ENCODE assay signal across 17 cellular contexts in genomic region chr14:23093104-23093503, GRCh38. TPM values are rescaled to one million over a fixed set of nuclear protein-coding genes. Genes with fewer than 3 reads are reported as not detected.
DNase-seq lines count a peak whose midpoint lies in the region; TF ChIP-seq lines count a peak whose summit lies in the region.
"Had no signal": no experiment of that assay in that cellular context is flagged by ENCODE, and none has a peak within 500 bp of the region (broad histone marks: within the 10 kb centered on the region; RNA-seq: fewer than 3 reads in every experiment).

No MANE protein-coding gene starts in this region.

- no TSS peak for BruUV-seq in OCI-LY7 (replicated peaks; lab: Mats Ljungman, UMichigan)

- H3K9me3 Mint-ChIP-seq in activated T-cell treated with anti-CD3 and anti-CD28 coated beads, Interleukin-2, amount 50 U/mL, for 24 hours: no peaks in the 10 kb centered on the region

- H3K4me3 ChIP-seq in OCI-LY7 (ENCODE audit: low read depth, low read length, poor library complexity, severe bottlenecking) (peak overlapping the region; percentile 92), fibroblast of pulmonary artery (replicated peaks; ENCODE audit: low read depth, low read length) (peak overlapping the region; percentile 70), smooth muscle cell (peak overlapping the region; percentile 82)

- H3K4me2 ChIP-seq in OCI-LY7 (ENCODE audit: low read length) (peak overlapping the region; percentile 94), smooth muscle cell (peak overlapping the region; percentile 90)

- H3K4me1 Mint-ChIP-seq in activated T-cell treated with anti-CD3 and anti-CD28 coated beads, Interleukin-2, amount 50 U/mL, for 24 hours (ENCODE audit: low read depth): peaks cover 55% of the 10 kb centered on the region

- peak overlapping the region; percentile 78 for H3K27ac Mint-ChIP-seq in activated T-cell treated with anti-CD3 and anti-CD28 coated beads, Interleukin-2, amount 50 U/mL, for 24 hours

- no peaks in the 10 kb centered on the region for H3K27me3 ChIP-seq in smooth muscle cell (ENCODE audit: low read depth)
- H3K27me3 ChIP-seq: colonic mucosa, tibial nerve had no signal

- TF ChIP-seq CTCF in OCI-LY7 (conservative IDR thresholded peaks at IDR 0.05; ENCODE audit: low read length) (no peak), fibroblast of pulmonary artery (IDR thresholded peaks at IDR 0.05; ENCODE audit: low read length, missing control alignments) (no peak), smooth muscle cell (IDR thresholded peaks at IDR 0.05; ENCODE audit: borderline replicate concordance, insufficient read depth, poor library complexity, severe bottlenecking) (no peak)

- CTCF ChIA-PET in OCI-LY7 (lab: Charles Lee; ENCODE audit: unreplicated experiment): no interaction called here

- H3K36me3 ChIP-seq in OCI-LY7 (ENCODE audit: insufficient read depth, low read length) (peaks cover 68% of the 10 kb centered on the region), smooth muscle cell (ENCODE audit: low read depth) (peaks cover 20% of the 10 kb centered on the region)

- POLR2A ChIA-PET in OCI-LY7 (lab: Charles Lee): interaction anchor here (0.8 to 1.7 kb wide), 4 partner anchors 12 to 26 kb away, joined by 4 to 8 read pairs (median 4); partner anchors contain the start of gene CEBPE

- H3F3A ChIP-seq in smooth muscle cell (ENCODE audit: low read depth): peaks cover 4% of the 10 kb centered on the region

- no peaks in the 10 kb centered on the region for H3K9me2 ChIP-seq in OCI-LY7 (ENCODE audit: insufficient read depth, low read length)

- no peak overlapping the region for H3K4me3 Mint-ChIP-seq in activated T-cell treated with anti-CD3 and anti-CD28 coated beads, Interleukin-2, amount 50 U/mL, for 24 hours

- peaks cover 68% of the 10 kb centered on the region for H3K36me3 Mint-ChIP-seq in activated T-cell treated with anti-CD3 and anti-CD28 coated beads, Interleukin-2, amount 50 U/mL, for 24 hours (ENCODE audit: low read depth)

- H2AFZ ChIP-seq in OCI-LY7 (ENCODE audit: low read length) (no peak overlapping the region), smooth muscle cell (ENCODE audit: low read depth) (no peak overlapping the region)

- H3K4me1 ChIP-seq in OCI-LY7 (ENCODE audit: insufficient read depth, low read length, poor library complexity, severe bottlenecking) (peaks cover 23% of the 10 kb centered on the region), smooth muscle cell (ENCODE audit: low read depth) (peaks cover 14% of the 10 kb centered on the region)

- peaks cover 56% of the 10 kb centered on the region for H3K79me2 ChIP-seq in OCI-LY7 (ENCODE audit: insufficient read depth, low read depth, low read length)
- peaks cover 76% of the 10 kb centered on the region for H3K79me2 ChIP-seq in smooth muscle cell (ENCODE audit: low read depth)

- no peak overlapping the region for H3K27ac ChIP-seq in OCI-LY7 (ENCODE audit: low read depth, low read length, poor library complexity, severe bottlenecking)
- peak overlapping the region; percentile 15 for H3K27ac ChIP-seq in smooth muscle cell (ENCODE audit: low read depth)
- H3K27ac ChIP-seq: colonic mucosa, tibial nerve had no signal

- no peaks in the 10 kb centered on the region for H3K9me3 ChIP-seq in OCI-LY7 (ENCODE audit: low read length)
- H3K9me3 ChIP-seq in smooth muscle cell (replicated peaks; ENCODE audit: low read depth): no peaks in the 10 kb centered on the region
- H3K9me3 ChIP-seq: colonic mucosa, tibial nerve had no signal

- H3K27me3 Mint-ChIP-seq in activated T-cell treated with anti-CD3 and anti-CD28 coated beads, Interleukin-2, amount 50 U/mL, for 24 hours: no peaks in the 10 kb centered on the region

- 95% methylated on average over 2 of the region's 2 CpGs for WGBS in smooth muscle cell (ENCODE audit: low lambda C conversion rate)

- peaks cover 19% of the 10 kb centered on the region for H4K20me1 ChIP-seq in OCI-LY7 (ENCODE audit: insufficient read depth, low read length)
- H4K20me1 ChIP-seq in smooth muscle cell (ENCODE audit: low read depth): peaks cover 73% of the 10 kb centered on the region

- no peak overlapping the region for H3K9ac ChIP-seq in smooth muscle cell (ENCODE audit: low read depth)

- no peak for DNase-seq in activated T-cell treated with anti-CD3 and anti-CD28 coated beads, Interleukin-2, amount 50 U/mL, for 24 hours
- DNase-seq in activated T-cell treated with anti-CD3 and anti-CD28 coated beads, Interleukin-2, amount 50 U/mL, for 1 hour: no peak
- DNase-seq in OCI-LY7 (ENCODE audit: low spot score) (no peak), fibroblast of pulmonary artery (ENCODE audit: low read depth) (no peak), smooth muscle cell (lab: John Stamatoyannopoulos, UW; ENCODE audit: unreplicated experiment) (no peak), inferior parietal cortex (ENCODE audit: extremely low spot score) (no peak), NCI-H2029 (lab: John Stamatoyannopoulos, UW) (no peak), NCI-H146 treated with DMSO at 0.1 percent for 48 hours (lab: John Stamatoyannopoulos, UW; ENCODE audit: unreplicated experiment) (no peak)
- DNase-seq: activated CD4-positive, CD25-positive, alpha-beta regulatory T cell; activated gamma-delta T cell treated with Interleukin-2 at 50 U/mL for 16 hours; colonic mucosa; glutamatergic neuron; NCI-H1092; NCI-H526; retina; SHP77 treated with DMSO at 0.1 percent for 48 hours had no signal

- intact Hi-C loops in OCI-LY7 (cut with micrococcal nuclease; ENCODE audit: unreplicated experiment): no loop called here

RNA-seq across cellular contexts. Expression of gene ACIN1, which starts 1.8 kb away (rescaled TPM):
- total RNA-seq in OCI-LY7 (2014; rRNA removed; shearing (Covaris generic)): 107 and 130 TPM in 2 replicates
- total RNA-seq in OCI-LY7 (2022): 203 and 206 TPM in 2 replicates
- 64.5 and 69.0 TPM in 2 replicates for total RNA-seq in smooth muscle cell
- polyA plus RNA-seq in smooth muscle cell: 33.7 and 39.3 TPM in 2 replicates

RNA-seq across cellular contexts. Expression of gene C14orf119, which starts 2.2 kb away (rescaled TPM):
- total RNA-seq in OCI-LY7 (2014; rRNA removed; shearing (Covaris generic)): 25.9 and 44.5 TPM in 2 replicates
- total RNA-seq in OCI-LY7 (2022) (37.0 and 42.4 TPM in 2 replicates), smooth muscle cell (54.1 and 57.2 TPM in 2 replicates)
- 119 and 130 TPM in 2 replicates for polyA plus RNA-seq in smooth muscle cell

RNA-seq across cellular contexts. Expression of gene CIROP, which starts 11.7 kb away (rescaled TPM):
- total RNA-seq in OCI-LY7 (2014; rRNA removed; shearing (Covaris generic)): not detected in 2 replicates
- total RNA-seq in OCI-LY7 (2022) (not detected in 2 replicates), smooth muscle cell (not detected in 2 replicates)
- not detected in 2 replicates for polyA plus RNA-seq in smooth muscle cell
- total RNA-seq: colonic mucosa, tibial nerve had no signal

RNA-seq across cellular contexts. Expression of gene CEBPE, which starts 26.0 kb away (rescaled TPM):
- 0.67 and 1.1 TPM in 2 replicates for total RNA-seq in OCI-LY7 (2014; rRNA removed; shearing (Covaris generic))
- total RNA-seq in OCI-LY7 (2022): 2.2 and 2.3 TPM in 2 replicates
- not detected in 2 replicates for total RNA-seq in smooth muscle cell
- polyA plus RNA-seq in smooth muscle cell: not detected in 2 replicates
- total RNA-seq: colonic mucosa, tibial nerve had no signal

RNA-seq across cellular contexts. Expression of gene CDH24, which starts 35.8 kb away (rescaled TPM):
- total RNA-seq in OCI-LY7 (2014; rRNA removed; shearing (Covaris generic)): 1.1 and 1.5 TPM in 2 replicates
- 0.46 and 0.51 TPM in 2 replicates for total RNA-seq in OCI-LY7 (2022)
- total RNA-seq in smooth muscle cell: 3.6 and 5.5 TPM in 2 replicates
- 6.9 and 8.0 TPM in 2 replicates for polyA plus RNA-seq in smooth muscle cell
